ENCODE assay signal across 1 cellular context in the genomic region with DNA sequence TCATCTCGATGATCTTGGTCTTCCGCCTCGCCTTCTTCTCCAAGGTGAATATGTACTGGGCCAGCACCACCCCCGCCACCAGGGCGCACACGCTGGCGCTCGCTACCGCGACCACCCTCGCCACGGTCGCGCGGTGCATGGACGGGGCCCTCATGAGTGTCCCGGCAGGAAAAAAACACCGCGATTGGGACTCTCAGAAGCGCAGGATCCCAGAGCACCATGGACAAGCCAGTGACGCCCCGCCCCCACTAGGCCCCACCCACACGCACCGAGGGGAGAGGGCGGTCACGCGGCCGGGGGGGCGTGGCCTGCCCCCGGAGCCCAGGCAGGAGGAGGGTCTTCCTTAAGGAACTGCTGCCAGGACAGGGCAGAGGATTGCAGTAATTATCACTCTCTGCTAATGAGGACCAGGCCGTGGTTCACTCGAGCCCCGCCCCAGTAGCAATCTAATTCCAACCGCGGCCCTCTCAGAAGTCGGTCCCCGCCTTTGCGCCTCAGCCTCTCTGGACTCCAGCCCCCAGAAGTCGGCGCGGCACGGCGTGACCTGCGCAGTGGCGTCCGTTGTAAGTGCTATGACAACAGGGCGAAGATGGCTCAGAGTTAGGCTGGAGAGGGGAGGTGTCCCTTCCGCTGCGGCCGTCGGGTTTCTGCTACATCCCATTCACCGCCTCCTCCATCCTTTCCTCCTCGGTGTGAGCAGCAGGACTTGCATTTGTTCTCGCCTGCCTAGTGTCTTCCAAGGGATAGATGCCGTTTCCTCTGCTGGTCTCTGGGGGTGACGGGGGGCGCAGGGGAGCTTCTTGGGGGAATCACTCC.
A peak's percentile ranks its signal among the peaks of the same experiment; 100 is the strongest.
TF ChIP-seq lines count a peak whose summit lies in the region.

A gene (plus strand): TSS at position 575 of the 816 bp plus-strand sequence. CDS start 16,689 bp downstream, outside the sequence.

TF ChIP-seq in HepG2, 621 proteins besides CTCF, POLR2A, EP300 and RAD21 (continued from another document and continues in another):
- TF ChIP-seq, protein P1, sequence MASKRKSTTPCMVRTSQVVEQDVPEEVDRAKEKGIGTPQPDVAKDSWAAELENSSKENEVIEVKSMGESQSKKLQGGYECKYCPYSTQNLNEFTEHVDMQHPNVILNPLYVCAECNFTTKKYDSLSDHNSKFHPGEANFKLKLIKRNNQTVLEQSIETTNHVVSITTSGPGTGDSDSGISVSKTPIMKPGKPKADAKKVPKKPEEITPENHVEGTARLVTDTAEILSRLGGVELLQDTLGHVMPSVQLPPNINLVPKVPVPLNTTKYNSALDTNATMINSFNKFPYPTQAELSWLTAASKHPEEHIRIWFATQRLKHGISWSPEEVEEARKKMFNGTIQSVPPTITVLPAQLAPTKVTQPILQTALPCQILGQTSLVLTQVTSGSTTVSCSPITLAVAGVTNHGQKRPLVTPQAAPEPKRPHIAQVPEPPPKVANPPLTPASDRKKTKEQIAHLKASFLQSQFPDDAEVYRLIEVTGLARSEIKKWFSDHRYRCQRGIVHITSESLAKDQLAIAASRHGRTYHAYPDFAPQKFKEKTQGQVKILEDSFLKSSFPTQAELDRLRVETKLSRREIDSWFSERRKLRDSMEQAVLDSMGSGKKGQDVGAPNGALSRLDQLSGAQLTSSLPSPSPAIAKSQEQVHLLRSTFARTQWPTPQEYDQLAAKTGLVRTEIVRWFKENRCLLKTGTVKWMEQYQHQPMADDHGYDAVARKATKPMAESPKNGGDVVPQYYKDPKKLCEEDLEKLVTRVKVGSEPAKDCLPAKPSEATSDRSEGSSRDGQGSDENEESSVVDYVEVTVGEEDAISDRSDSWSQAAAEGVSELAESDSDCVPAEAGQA (IDR thresholded peaks at IDR 0.05; ENCODE audit: low read depth), result no peak
- TF ChIP-seq, protein P1 (CRISPR knock-in tag; IDR thresholded peaks at IDR 0.05; ENCODE audit: borderline replicate concordance), result no peak
- TF ChIP-seq ZNF10 (CRISPR knock-in tag; IDR thresholded peaks at IDR 0.05; ENCODE audit: borderline replicate concordance, low read depth) (no peak), GFI1 (CRISPR knock-in tag; IDR thresholded peaks at IDR 0.05; ENCODE audit: borderline replicate concordance) (no peak), TOE1 (CRISPR knock-in tag; IDR thresholded peaks at IDR 0.05) (no peak), ZNF549 (CRISPR knock-in tag; IDR thresholded peaks at IDR 0.05) (no peak), ZNF296 (CRISPR knock-in tag; conservative IDR thresholded peaks at IDR 0.05) (no peak), PHF20 (CRISPR knock-in tag; IDR thresholded peaks at IDR 0.05) (peak; percentile 43), NPAS2 (CRISPR knock-in tag; IDR thresholded peaks at IDR 0.05; ENCODE audit: borderline replicate concordance) (no peak), ZNF619 (CRISPR knock-in tag; IDR thresholded peaks at IDR 0.05) (0 out of 2 replicates have a peak, but pooled peaks have one; percentile 27), MAFG (CRISPR knock-in tag; IDR thresholded peaks at IDR 0.05) (no peak), NBN (conservative IDR thresholded peaks at IDR 0.05) (no peak), DMAP1 (CRISPR knock-in tag; IDR thresholded peaks at IDR 0.05) (peak; percentile 55; the same call in 1 of the 2 replicates), SUZ12 (IDR thresholded peaks at IDR 0.05; ENCODE audit: low read depth, low read length) (peak; percentile 57), ZFX (CRISPR knock-in tag; IDR thresholded peaks at IDR 0.05; ENCODE audit: low read depth) (peak; percentile 93), MLLT10 (CRISPR knock-in tag; IDR thresholded peaks at IDR 0.05) (no peak), KDM1A (CRISPR knock-in tag; IDR thresholded peaks at IDR 0.05) (0 out of 2 replicates have a peak, but pooled peaks have one; percentile 15), ZBTB7B (CRISPR knock-in tag; IDR thresholded peaks at IDR 0.05) (0 out of 2 replicates have a peak, but pooled peaks have one; percentile 54), ZNF207 (IDR thresholded peaks at IDR 0.05; ENCODE audit: borderline replicate concordance) (no peak), SRF (IDR thresholded peaks at IDR 0.05; ENCODE audit: low read depth, low read length) (no peak), FOXP1 (IDR thresholded peaks at IDR 0.05) (no peak), FOXP1 (CRISPR knock-in tag; IDR thresholded peaks at IDR 0.05) (no peak), ZNF224 (CRISPR knock-in tag; IDR thresholded peaks at IDR 0.05) (0 out of 2 replicates have a peak, but pooled peaks have one; percentile 63), SATB2 (CRISPR knock-in tag; IDR thresholded peaks at IDR 0.05) (no peak), ZFP36L1 (CRISPR knock-in tag; IDR thresholded peaks at IDR 0.05) (peak; percentile 57; the same call in 1 of the 2 replicates), ZSCAN25 (CRISPR knock-in tag; IDR thresholded peaks at IDR 0.05) (0 out of 2 replicates have a peak, but pooled peaks have one; percentile 28), TOPORS (CRISPR knock-in tag; IDR thresholded peaks at IDR 0.05) (no peak)
- TF ChIP-seq, protein P2, sequence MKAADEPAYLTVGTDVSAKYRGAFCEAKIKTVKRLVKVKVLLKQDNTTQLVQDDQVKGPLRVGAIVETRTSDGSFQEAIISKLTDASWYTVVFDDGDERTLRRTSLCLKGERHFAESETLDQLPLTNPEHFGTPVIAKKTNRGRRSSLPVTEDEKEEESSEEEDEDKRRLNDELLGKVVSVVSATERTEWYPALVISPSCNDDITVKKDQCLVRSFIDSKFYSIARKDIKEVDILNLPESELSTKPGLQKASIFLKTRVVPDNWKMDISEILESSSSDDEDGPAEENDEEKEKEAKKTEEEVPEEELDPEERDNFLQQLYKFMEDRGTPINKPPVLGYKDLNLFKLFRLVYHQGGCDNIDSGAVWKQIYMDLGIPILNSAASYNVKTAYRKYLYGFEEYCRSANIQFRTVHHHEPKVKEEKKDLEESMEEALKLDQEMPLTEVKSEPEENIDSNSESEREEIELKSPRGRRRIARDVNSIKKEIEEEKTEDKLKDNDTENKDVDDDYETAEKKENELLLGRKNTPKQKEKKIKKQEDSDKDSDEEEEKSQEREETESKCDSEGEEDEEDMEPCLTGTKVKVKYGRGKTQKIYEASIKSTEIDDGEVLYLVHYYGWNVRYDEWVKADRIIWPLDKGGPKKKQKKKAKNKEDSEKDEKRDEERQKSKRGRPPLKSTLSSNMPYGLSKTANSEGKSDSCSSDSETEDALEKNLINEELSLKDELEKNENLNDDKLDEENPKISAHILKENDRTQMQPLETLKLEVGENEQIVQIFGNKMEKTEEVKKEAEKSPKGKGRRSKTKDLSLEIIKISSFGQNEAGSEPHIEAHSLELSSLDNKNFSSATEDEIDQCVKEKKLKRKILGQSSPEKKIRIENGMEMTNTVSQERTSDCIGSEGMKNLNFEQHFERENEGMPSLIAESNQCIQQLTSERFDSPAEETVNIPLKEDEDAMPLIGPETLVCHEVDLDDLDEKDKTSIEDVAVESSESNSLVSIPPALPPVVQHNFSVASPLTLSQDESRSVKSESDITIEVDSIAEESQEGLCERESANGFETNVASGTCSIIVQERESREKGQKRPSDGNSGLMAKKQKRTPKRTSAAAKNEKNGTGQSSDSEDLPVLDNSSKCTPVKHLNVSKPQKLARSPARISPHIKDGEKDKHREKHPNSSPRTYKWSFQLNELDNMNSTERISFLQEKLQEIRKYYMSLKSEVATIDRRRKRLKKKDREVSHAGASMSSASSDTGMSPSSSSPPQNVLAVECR (CRISPR knock-in tag; IDR thresholded peaks at IDR 0.05; ENCODE audit: borderline replicate concordance), result peak; percentile 84
- TF ChIP-seq, protein P3, sequence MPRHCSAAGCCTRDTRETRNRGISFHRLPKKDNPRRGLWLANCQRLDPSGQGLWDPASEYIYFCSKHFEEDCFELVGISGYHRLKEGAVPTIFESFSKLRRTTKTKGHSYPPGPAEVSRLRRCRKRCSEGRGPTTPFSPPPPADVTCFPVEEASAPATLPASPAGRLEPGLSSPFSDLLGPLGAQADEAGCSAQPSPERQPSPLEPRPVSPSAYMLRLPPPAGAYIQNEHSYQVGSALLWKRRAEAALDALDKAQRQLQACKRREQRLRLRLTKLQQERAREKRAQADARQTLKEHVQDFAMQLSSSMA (CRISPR knock-in tag; IDR thresholded peaks at IDR 0.05), result no peak; the same call in 1 of the 2 replicates
- TF ChIP-seq, protein P4, sequence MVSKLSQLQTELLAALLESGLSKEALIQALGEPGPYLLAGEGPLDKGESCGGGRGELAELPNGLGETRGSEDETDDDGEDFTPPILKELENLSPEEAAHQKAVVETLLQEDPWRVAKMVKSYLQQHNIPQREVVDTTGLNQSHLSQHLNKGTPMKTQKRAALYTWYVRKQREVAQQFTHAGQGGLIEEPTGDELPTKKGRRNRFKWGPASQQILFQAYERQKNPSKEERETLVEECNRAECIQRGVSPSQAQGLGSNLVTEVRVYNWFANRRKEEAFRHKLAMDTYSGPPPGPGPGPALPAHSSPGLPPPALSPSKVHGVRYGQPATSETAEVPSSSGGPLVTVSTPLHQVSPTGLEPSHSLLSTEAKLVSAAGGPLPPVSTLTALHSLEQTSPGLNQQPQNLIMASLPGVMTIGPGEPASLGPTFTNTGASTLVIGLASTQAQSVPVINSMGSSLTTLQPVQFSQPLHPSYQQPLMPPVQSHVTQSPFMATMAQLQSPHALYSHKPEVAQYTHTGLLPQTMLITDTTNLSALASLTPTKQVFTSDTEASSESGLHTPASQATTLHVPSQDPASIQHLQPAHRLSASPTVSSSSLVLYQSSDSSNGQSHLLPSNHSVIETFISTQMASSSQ (IDR thresholded peaks at IDR 0.05; ENCODE audit: low read depth), result no peak
- TF ChIP-seq, protein P4 (CRISPR knock-in tag; IDR thresholded peaks at IDR 0.05; ENCODE audit: borderline replicate concordance), result no peak
- TF ChIP-seq, protein P5, sequence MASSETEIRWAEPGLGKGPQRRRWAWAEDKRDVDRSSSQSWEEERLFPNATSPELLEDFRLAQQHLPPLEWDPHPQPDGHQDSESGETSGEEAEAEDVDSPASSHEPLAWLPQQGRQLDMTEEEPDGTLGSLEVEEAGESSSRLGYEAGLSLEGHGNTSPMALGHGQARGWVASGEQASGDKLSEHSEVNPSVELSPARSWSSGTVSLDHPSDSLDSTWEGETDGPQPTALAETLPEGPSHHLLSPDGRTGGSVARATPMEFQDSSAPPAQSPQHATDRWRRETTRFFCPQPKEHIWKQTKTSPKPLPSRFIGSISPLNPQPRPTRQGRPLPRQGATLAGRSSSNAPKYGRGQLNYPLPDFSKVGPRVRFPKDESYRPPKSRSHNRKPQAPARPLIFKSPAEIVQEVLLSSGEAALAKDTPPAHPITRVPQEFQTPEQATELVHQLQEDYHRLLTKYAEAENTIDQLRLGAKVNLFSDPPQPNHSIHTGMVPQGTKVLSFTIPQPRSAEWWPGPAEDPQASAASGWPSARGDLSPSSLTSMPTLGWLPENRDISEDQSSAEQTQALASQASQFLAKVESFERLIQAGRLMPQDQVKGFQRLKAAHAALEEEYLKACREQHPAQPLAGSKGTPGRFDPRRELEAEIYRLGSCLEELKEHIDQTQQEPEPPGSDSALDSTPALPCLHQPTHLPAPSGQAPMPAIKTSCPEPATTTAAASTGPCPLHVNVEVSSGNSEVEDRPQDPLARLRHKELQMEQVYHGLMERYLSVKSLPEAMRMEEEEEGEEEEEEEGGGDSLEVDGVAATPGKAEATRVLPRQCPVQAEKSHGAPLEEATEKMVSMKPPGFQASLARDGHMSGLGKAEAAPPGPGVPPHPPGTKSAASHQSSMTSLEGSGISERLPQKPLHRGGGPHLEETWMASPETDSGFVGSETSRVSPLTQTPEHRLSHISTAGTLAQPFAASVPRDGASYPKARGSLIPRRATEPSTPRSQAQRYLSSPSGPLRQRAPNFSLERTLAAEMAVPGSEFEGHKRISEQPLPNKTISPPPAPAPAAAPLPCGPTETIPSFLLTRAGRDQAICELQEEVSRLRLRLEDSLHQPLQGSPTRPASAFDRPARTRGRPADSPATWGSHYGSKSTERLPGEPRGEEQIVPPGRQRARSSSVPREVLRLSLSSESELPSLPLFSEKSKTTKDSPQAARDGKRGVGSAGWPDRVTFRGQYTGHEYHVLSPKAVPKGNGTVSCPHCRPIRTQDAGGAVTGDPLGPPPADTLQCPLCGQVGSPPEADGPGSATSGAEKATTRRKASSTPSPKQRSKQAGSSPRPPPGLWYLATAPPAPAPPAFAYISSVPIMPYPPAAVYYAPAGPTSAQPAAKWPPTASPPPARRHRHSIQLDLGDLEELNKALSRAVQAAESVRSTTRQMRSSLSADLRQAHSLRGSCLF (CRISPR knock-in tag; IDR thresholded peaks at IDR 0.05; ENCODE audit: borderline replicate concordance), result no peak
- TF ChIP-seq, protein P6, sequence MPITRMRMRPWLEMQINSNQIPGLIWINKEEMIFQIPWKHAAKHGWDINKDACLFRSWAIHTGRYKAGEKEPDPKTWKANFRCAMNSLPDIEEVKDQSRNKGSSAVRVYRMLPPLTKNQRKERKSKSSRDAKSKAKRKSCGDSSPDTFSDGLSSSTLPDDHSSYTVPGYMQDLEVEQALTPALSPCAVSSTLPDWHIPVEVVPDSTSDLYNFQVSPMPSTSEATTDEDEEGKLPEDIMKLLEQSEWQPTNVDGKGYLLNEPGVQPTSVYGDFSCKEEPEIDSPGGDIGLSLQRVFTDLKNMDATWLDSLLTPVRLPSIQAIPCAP (CRISPR knock-in tag; IDR thresholded peaks at IDR 0.05; ENCODE audit: low read depth), result no peak
